23 cellular contexts compared by ENCODE assay signal in genomic region chr10:106251573-106251972, GRCh38.
"Had no signal": no experiment of that assay in that cellular context is flagged by ENCODE, and none has a peak within 500 bp of the region (broad histone marks: within the 10 kb centered on the region; RNA-seq: fewer than 3 reads in every experiment).

No MANE protein-coding gene starts in this region.

- H3K4me3 ChIP-seq: colonic mucosa, coronary artery, dorsolateral prefrontal cortex, esophagus muscularis mucosa, esophagus squamous epithelium, gastrocnemius medialis, gastroesophageal sphincter, heart left ventricle, heart right ventricle had no signal

- H3K4me1 ChIP-seq: colonic mucosa, esophagus muscularis mucosa, esophagus squamous epithelium, foreskin keratinocyte, gastrocnemius medialis, gastroesophageal sphincter, heart left ventricle, heart right ventricle had no signal

- H3K27me3 ChIP-seq: colonic mucosa, esophagus muscularis mucosa, esophagus squamous epithelium, foreskin keratinocyte, gastroesophageal sphincter, heart left ventricle, heart right ventricle had no signal

- DNase-seq: colonic mucosa; cortex of kidney; dermis blood vessel endothelial cell; dorsolateral prefrontal cortex; effector CD4-positive, alpha-beta T cell; effector CD8-positive, alpha-beta T cell; effector memory CD4-positive, alpha-beta T cell; effector memory CD8-positive, alpha-beta T cell; endodermal cell; erythroblast; esophagus squamous epithelium; foreskin keratinocyte; foreskin melanocyte; gastrocnemius medialis; glutamatergic neuron; head of caudate nucleus; heart left ventricle; heart right ventricle had no signal

- ATAC-seq: effector memory CD8-positive, alpha-beta T cell; esophagus mucosa; foreskin keratinocyte; gastrocnemius medialis; gastroesophageal sphincter; heart left ventricle; heart right ventricle had no signal

- H3K27ac ChIP-seq: colonic mucosa, coronary artery, dorsolateral prefrontal cortex, epithelial cell of prostate, esophagus muscularis mucosa, esophagus squamous epithelium, foreskin keratinocyte, gastrocnemius medialis, gastroesophageal sphincter, heart left ventricle, heart right ventricle had no signal

- H3K36me3 ChIP-seq: colonic mucosa, esophagus muscularis mucosa, esophagus squamous epithelium, gastrocnemius medialis, gastroesophageal sphincter, heart left ventricle, heart right ventricle had no signal

- H3K9me3 ChIP-seq: colonic mucosa, esophagus muscularis mucosa, esophagus squamous epithelium, gastrocnemius medialis, gastroesophageal sphincter, heart left ventricle, heart right ventricle had no signal
